Comparison of ENCODE assay signal across 34 cellular contexts in the genomic region with DNA sequence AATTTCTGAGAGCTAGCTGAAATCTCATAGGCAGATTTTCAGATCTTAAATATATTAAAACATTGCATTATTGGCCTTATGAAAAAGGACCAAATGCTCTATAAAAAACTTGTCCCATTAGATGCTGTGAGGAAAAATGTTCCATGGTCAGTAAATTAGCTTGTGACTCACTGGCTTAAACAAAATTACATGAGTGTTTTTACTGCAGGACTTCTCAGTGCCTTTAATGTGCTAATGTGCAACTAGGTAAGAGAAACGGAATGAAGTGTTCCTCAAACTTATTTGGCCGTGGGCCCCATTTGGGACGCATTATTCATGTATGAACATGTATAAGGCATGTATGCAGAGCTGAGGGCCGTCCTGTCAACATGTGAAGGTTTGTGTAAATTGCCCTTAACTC. TPM values are rescaled to one million over a fixed set of nuclear protein-coding genes. Genes with fewer than 3 reads are reported as not detected.
"Had no signal": no experiment of that assay in that cellular context is flagged by ENCODE, and none has a peak within 500 bp of the region (broad histone marks: within the 10 kb centered on the region; RNA-seq: fewer than 3 reads in every experiment).

No MANE protein-coding gene starts in this region.

- H3K27me3 ChIP-seq: ascending aorta, cardiac muscle cell had no signal

- H3K4me3 ChIP-seq: ascending aorta, cardiac muscle cell had no signal

- H3K4me1 ChIP-seq: ascending aorta had no signal

- FAIRE-seq: bronchial epithelial cell, TTC549 had no signal

- H3K36me3 ChIP-seq: ascending aorta, cardiac muscle cell, WERI-Rb-1 had no signal

- ATAC-seq: activated CD4-positive, alpha-beta T cell treated with anti-CD3 and anti-CD28 coated beads for 36 hours; activated CD4-positive, CD25-positive, alpha-beta regulatory T cell treated with anti-CD3 and anti-CD28 coated beads, Interleukin-2, amount 50 U/mL, for 24 hours; activated CD8-positive, alpha-beta memory T cell treated with anti-CD3 and anti-CD28 coated beads, Interleukin-2, amount 10 ng/mL, durations not matched to agents 7 days and 5 days; activated CD8-positive, alpha-beta T cell treated with anti-CD3 and anti-CD28 coated beads, Interleukin-2, amount 10 ng/mL, durations not matched to agents 7 days and 5 days; activated naive CD8-positive, alpha-beta T cell treated with anti-CD3 and anti-CD28 coated beads, Interleukin-2, amount 50 U/mL, for 24 hours; WTC11 had no signal

- H3K9me3 ChIP-seq: ascending aorta had no signal

- DNase-seq: activated CD4-positive, alpha-beta memory T cell treated with anti-CD3 and anti-CD28 coated beads, Interleukin-2, amount 10 ng/mL, durations not matched to agents 7 days and 5 days; activated CD4-positive, alpha-beta T cell treated with anti-CD3 and anti-CD28 coated beads for 1 hour; activated CD4-positive, alpha-beta T cell treated with anti-CD3 and anti-CD28 coated beads for 36 hours; activated CD4-positive, alpha-beta T cell treated with anti-CD3 and anti-CD28 coated beads for 48 hours; activated CD4-positive, alpha-beta T cell treated with anti-CD3 and anti-CD28 coated beads, Interleukin-2, amount 10 ng/mL, durations not matched to agents 7 days and 5 days; activated CD4-positive, alpha-beta T cell treated with anti-CD3 and anti-CD28 coated beads, Interleukin-2, amount 50 U/mL, for 48 hours; activated CD4-positive, CD25-positive, alpha-beta regulatory T cell; activated CD8-positive, alpha-beta memory T cell treated with anti-CD3 and anti-CD28 coated beads for 24 hours; activated CD8-positive, alpha-beta memory T cell treated with anti-CD3 and anti-CD28 coated beads, Interleukin-2, amount 10 ng/mL, durations not matched to agents 7 days and 5 days; activated CD8-positive, alpha-beta memory T cell treated with anti-CD3 and anti-CD28 coated beads, Interleukin-2, amount 50 U/mL, for 48 hours; activated CD8-positive, alpha-beta T cell treated with anti-CD3 and anti-CD28 coated beads, Interleukin-2, amount 10 ng/mL, durations not matched to agents 7 days and 5 days; activated effector memory CD4-positive, alpha-beta T cell treated with Interleukin-2 at 50 U/mL for 16 hours; activated gamma-delta T cell; activated naive CD4-positive, alpha-beta T cell treated with anti-CD3 and anti-CD28 coated beads, Interleukin-2, amount 10 ng/mL, durations not matched to agents 7 days and 5 days; activated naive CD4-positive, alpha-beta T cell treated with Interleukin-2 at 50 U/mL for 16 hours; activated naive CD8-positive, alpha-beta T cell treated with anti-CD3 and anti-CD28 coated beads, Interleukin-2, amount 10 ng/mL, durations not matched to agents 7 days and 5 days; activated naive CD8-positive, alpha-beta T cell treated with anti-CD3 and anti-CD28 coated beads, Interleukin-2, amount 50 U/mL, for 24 hours; activated T-cell treated with anti-CD3 and anti-CD28 coated beads, Interleukin-2, amount 50 U/mL, for 24 hours; activated T-cell treated with anti-CD3 and anti-CD28 coated beads, Interleukin-2, amount 50 U/mL, for 48 hours; amygdala; anterior cingulate cortex; caudate nucleus; cerebellar nuclear complex; T-helper 1 cell; T-helper 2 cell; T-helper 9 cell; WERI-Rb-1 had no signal

- H3K27ac ChIP-seq: ascending aorta, cardiac muscle cell, WERI-Rb-1 had no signal

RNA-seq across cellular contexts. Expression of gene MYRFL, which starts 41.7 kb away (rescaled TPM):
- total RNA-seq: activated CD4-positive, alpha-beta memory T cell treated with anti-CD3 and anti-CD28 coated beads, Interleukin-2, amount 10 ng/mL, durations not matched to agents 7 days and 5 days; activated CD4-positive, alpha-beta T cell treated with anti-CD3 and anti-CD28 coated beads for 36 hours; activated CD4-positive, alpha-beta T cell treated with anti-CD3 and anti-CD28 coated beads, Interleukin-2, amount 10 ng/mL, durations not matched to agents 7 days and 5 days; activated CD8-positive, alpha-beta memory T cell treated with anti-CD3 and anti-CD28 coated beads, Interleukin-2, amount 10 ng/mL, durations not matched to agents 7 days and 5 days; activated CD8-positive, alpha-beta T cell treated with anti-CD3 and anti-CD28 coated beads, Interleukin-2, amount 10 ng/mL, durations not matched to agents 7 days and 5 days; activated naive CD8-positive, alpha-beta T cell treated with anti-CD3 and anti-CD28 coated beads, Interleukin-2, amount 10 ng/mL, durations not matched to agents 7 days and 5 days; activated T-helper 2 cell treated with anti-CD3 and anti-CD28 coated beads, Interferon-gamma antibody, Interleukin-2, Interleukin-4, amounts not matched to agents 10 μg/mL and 5 μg/mL and 100 μg/mL, durations not matched to agents 14 hours and 24 hours and 36 hours; ascending aorta had no signal
